In genomic region chr16:2769675-2770056, GRCh38 we compare ENCODE assay signal across 1 cellular context.
TF ChIP-seq lines count a peak whose summit lies in the region.

No MANE protein-coding gene starts in this region.

TF ChIP-seq in GM23338, 12 proteins besides CTCF, POLR2A, EP300 and RAD21 (continued from another document):
- TF ChIP-seq ZNF462 (CRISPR knock-in tag; IDR thresholded peaks at IDR 0.05) (no peak), ETS1 (IDR thresholded peaks at IDR 0.05) (no peak), STAT1 (IDR thresholded peaks at IDR 0.05; ENCODE audit: unreplicated experiment) (no peak), JUNB (IDR thresholded peaks at IDR 0.05; ENCODE audit: unreplicated experiment) (no peak), EZH2 (IDR thresholded peaks at IDR 0.05; ENCODE audit: low read depth, unreplicated experiment) (no peak)
TF ChIP-seq in GM23338: peak in this region for 0.
